18 cellular contexts compared by ENCODE assay signal in the genomic region with DNA sequence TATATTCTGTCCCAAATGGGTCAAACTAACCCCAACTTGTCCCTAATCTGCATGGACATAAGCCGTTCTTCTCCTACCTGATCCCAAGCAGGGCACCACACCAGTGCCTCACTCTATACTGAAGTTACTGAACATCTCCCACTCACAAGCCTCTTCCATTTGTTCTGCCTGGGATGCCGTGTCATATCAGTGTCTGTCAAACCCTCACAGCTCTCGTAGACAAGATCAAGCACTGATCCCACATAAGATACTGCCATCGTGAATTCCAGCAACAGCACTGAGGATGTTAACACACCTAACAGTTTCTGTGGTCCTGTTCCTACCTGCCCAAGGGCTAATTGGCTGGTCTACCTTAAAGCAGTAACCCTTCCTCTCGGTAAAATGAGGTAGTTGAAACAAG.
"Had no signal": no experiment of that assay in that cellular context is flagged by ENCODE, and none has a peak within 500 bp of the region (broad histone marks: within the 10 kb centered on the region; RNA-seq: fewer than 3 reads in every experiment).

No MANE protein-coding gene starts in this region.

- H3K27ac ChIP-seq: brain microvascular endothelial cell, Peyer's patch had no signal

- H3K36me3 ChIP-seq: Peyer's patch had no signal

- H3K9me3 ChIP-seq: Peyer's patch had no signal

- DNase-seq: activated CD4-positive, alpha-beta T cell treated with anti-CD3 and anti-CD28 coated beads for 4 hours; activated CD8-positive, alpha-beta memory T cell treated with anti-CD3 and anti-CD28 coated beads, Interleukin-2, amount 50 U/mL, for 4 hours; activated CD8-positive, alpha-beta T cell treated with anti-CD3 and anti-CD28 coated beads for 36 hours; activated gamma-delta T cell treated with Interleukin-2 at 50 U/mL for 16 hours; activated naive CD4-positive, alpha-beta T cell treated with anti-CD3 and anti-CD28 coated beads, Interleukin-2, amount 10 ng/mL, durations not matched to agents 7 days and 5 days; activated naive CD8-positive, alpha-beta T cell treated with anti-CD3 and anti-CD28 coated beads for 36 hours; activated T-cell treated with anti-CD3 and anti-CD28 coated beads, Interleukin-2, amount 50 U/mL, for 72 hours; brain microvascular endothelial cell; MM.1S; NCI-H1105; NCI-H1436; NCI-H1694 treated with DMSO at 0.1 percent for 48 hours; NCI-H2029 treated with DMSO at 0.1 percent for 48 hours; NCI-H510A treated with DMSO at 0.1 percent for 48 hours; NCI-H69; Peyer's patch; SHP77 treated with DMSO at 0.1 percent for 48 hours had no signal

- H3K4me1 ChIP-seq: Peyer's patch had no signal

- H3K27me3 ChIP-seq: brain microvascular endothelial cell, Peyer's patch had no signal

- ATAC-seq: activated CD4-positive, CD25-positive, alpha-beta regulatory T cell treated with anti-CD3 and anti-CD28 coated beads, Interleukin-2, amount 50 U/mL, for 24 hours; activated CD8-positive, alpha-beta T cell treated with anti-CD3 and anti-CD28 coated beads for 36 hours; activated T-cell treated with anti-CD3 and anti-CD28 coated beads, Interleukin-2, amount 50 U/mL, for 72 hours had no signal

- H3K4me3 ChIP-seq: Peyer's patch had no signal
